ENCODE assay signal across 17 cellular contexts in the genomic region with DNA sequence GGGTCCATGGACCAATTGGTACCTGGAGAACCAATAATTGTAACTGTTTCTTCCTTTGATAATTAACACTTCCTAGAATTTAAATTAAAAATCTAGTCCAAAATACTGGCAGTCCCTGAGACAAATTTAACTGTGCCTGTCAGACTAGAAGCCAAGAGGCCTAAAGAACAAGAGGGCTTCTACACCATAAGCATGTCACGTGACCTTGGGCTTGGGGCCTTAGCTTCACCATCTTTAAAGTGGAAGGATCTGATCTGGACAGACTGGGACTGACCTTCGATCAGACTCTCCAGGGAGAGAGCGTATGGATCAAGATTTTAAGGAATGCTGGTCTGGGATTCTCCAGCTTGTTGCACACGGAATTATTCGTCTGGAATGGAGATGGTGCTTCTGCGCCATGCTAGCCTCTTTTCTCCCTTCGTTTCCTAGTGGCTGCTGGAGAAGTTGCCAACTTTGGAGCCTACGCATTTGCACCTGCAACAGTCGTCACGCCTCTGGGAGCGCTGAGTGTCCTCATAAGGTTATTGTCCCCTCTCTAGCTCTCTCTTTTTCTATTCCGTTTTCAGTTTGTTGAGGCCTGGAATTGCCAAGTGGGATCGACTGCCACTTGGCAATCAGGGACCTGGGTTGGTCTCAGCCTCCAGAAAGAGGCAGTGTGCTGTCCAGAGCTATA. TPM values are rescaled to one million over a fixed set of nuclear protein-coding genes. Genes with fewer than 3 reads are reported as not detected.
DNase-seq lines count a peak whose midpoint lies in the region; ATAC-seq, FAIRE-seq and TF ChIP-seq lines count a peak whose summit lies in the region.
"Had no signal": no experiment of that assay in that cellular context is flagged by ENCODE, and none has a peak within 500 bp of the region (broad histone marks: within the 10 kb centered on the region; RNA-seq: fewer than 3 reads in every experiment).

No MANE protein-coding gene starts in this region.

- FAIRE-seq in H1 (lab: Jason Lieb, UNC): no peak
- FAIRE-seq: GM19239 had no signal

- WGBS in H1 (ENCODE audit: extremely low coverage in 1 of 2, insufficient coverage in 1 of 2, insufficient read length in 1 of 2, insufficient replicate concordance in 2 of 2, low coverage in 1 of 2, low lambda C conversion rate in 2 of 2, missing lambda C conversion rate in 1 of 2), 2 experiments: 90% methylated on average over 12 of the region's 13 CpGs; no CpG with 5 or more reads in 1 of the 2 experiments

- H3K4me2 ChIP-seq in H1 (ENCODE audit: insufficient read depth in 1 of 2, low read depth in 2 of 2, low read length in 2 of 2): no peak overlapping the region
- H3K4me2 ChIP-seq: BLaER1 treated with 17β-estradiol and CSF1 and Interleukin-3, amounts not matched to agents 10 nM and 100 nM had no signal

- no peak overlapping the region for H3K4me3 ChIP-seq in H1 (ENCODE audit: extremely low read depth in 1 of 4, insufficient read depth in 2 of 4, low read depth in 3 of 4, low read length in 4 of 4)
- H3K4me3 ChIP-seq: BLaER1 treated with 17β-estradiol and CSF1 and Interleukin-3, amounts not matched to agents 10 nM and 100 nM had no signal

- no peak overlapping the region for H3K14ac ChIP-seq in H1 (ENCODE audit: insufficient read length)

- no peak overlapping the region for H4K5ac ChIP-seq in H1 (ENCODE audit: insufficient read length, low read depth, low read length)

- POLR2A ChIA-PET in H1 (lab: Charles Lee; ENCODE audit: partially characterized antibody): no interaction called here

- H4K20me1 ChIP-seq in H1 (replicated peaks in 1 of 2; ENCODE audit: control insufficient read depth in 1 of 2, insufficient read depth in 2 of 2, low read length in 2 of 2): peaks cover 0 to 2% of the 10 kb centered on the region in 2 experiments
- H4K20me1 ChIP-seq: BLaER1 treated with 17β-estradiol and CSF1 and Interleukin-3, amounts not matched to agents 10 nM and 100 nM had no signal

- no peak for TF ChIP-seq EP300 in H1 (IDR thresholded peaks at IDR 0.05; ENCODE audit: borderline replicate concordance in 1 of 2, low read depth in 2 of 2, low read length in 2 of 2)

- H3K9ac ChIP-seq in H1 (replicated peaks in 1 of 4; ENCODE audit: extremely low read depth in 1 of 4, low read depth in 3 of 4, low read length in 3 of 4): no peak overlapping the region
- H3K9ac ChIP-seq: BLaER1 treated with 17β-estradiol and CSF1 and Interleukin-3, amounts not matched to agents 10 nM and 100 nM had no signal

- no peak for TF ChIP-seq POLR2A in H1 (IDR thresholded peaks at IDR 0.05; ENCODE audit: control extremely low read depth in 1 of 2, low read depth in 2 of 2, low read length in 2 of 2)

- TF ChIP-seq RAD21 in H1 (IDR thresholded peaks at IDR 0.05 in 1 of 2, conservative IDR thresholded peaks at IDR 0.05 in 1 of 2; ENCODE audit: low read depth in 2 of 2, low read length in 2 of 2): no peak

- no peak overlapping the region for H3K27ac ChIP-seq in H1 (ENCODE audit: low read depth, low read length)
- H3K27ac ChIP-seq: BLaER1 treated with 17β-estradiol and CSF1 and Interleukin-3, amounts not matched to agents 10 nM and 100 nM had no signal

- H3K4ac ChIP-seq in H1 (replicated peaks; ENCODE audit: insufficient read length, low read depth, low read length): no peak overlapping the region

- peaks cover 0 to 2% (median 0%) of the 10 kb centered on the region in 4 experiments; a peak in 1 of 7 replicates for H3K4me1 ChIP-seq in H1 (replicated peaks in 1 of 4; ENCODE audit: control insufficient read depth in 3 of 4, insufficient read depth in 4 of 4, low read length in 3 of 4)

- no peak for ATAC-seq in left cardiac atrium
- ATAC-seq in GM21447 (IDR thresholded peaks at IDR 0.05; ENCODE audit: unreplicated experiment): no peak
- no peak for ATAC-seq in HG02571 (IDR thresholded peaks at IDR 0.05; ENCODE audit: unreplicated experiment)

- no peak overlapping the region for H3K18ac ChIP-seq in H1 (ENCODE audit: extremely low read depth, low read length)

- no peaks in the 10 kb centered on the region; a peak in 2 of 7 replicates for H3K27me3 ChIP-seq in H1 (replicated peaks in 1 of 4; ENCODE audit: control insufficient read depth in 3 of 4, extremely low read depth in 1 of 4, insufficient read depth in 3 of 4, low read length in 3 of 4)
- H3K27me3 ChIP-seq: BLaER1 treated with 17β-estradiol and CSF1 and Interleukin-3, amounts not matched to agents 10 nM and 100 nM had no signal

- H2AFZ ChIP-seq in H1 (ENCODE audit: low read length): peak overlapping the region; percentile 25; the same call in 1 of the 2 replicates

- H3K9me3 ChIP-seq in H1 (ENCODE audit: insufficient read depth in 2 of 2, low read depth in 1 of 2, low read length in 1 of 2): 0 out of 4 replicates have a peak, but pooled peaks cover 0 to 2% of the 10 kb centered on the region in 2 experiments
- H3K9me3 ChIP-seq: BLaER1 treated with 17β-estradiol and CSF1 and Interleukin-3, amounts not matched to agents 10 nM and 100 nM had no signal

- CTCF ChIA-PET in H1 (lab: Charles Lee; ENCODE audit: partially characterized antibody): interaction anchor here (0.6 to 8.5 kb wide), 14 partner anchors 9 to 1739 kb away, joined by 3 to 112 read pairs (median 6); a partner anchor contains a TSS

- no peak overlapping the region for H2BK15ac ChIP-seq in H1 (ENCODE audit: low read length)

- no peak overlapping the region; the same call in 1 of the 2 replicates for H4K8ac ChIP-seq in H1 (ENCODE audit: extremely low read depth, insufficient read depth, low read length)

- peak; percentile 38 for DNase-seq in cardiac septum (ENCODE audit: low spot score)
- no peak for DNase-seq in left cardiac atrium
- DNase-seq in NCI-H187 treated with DMSO at 0.1 percent for 48 hours (lab: John Stamatoyannopoulos, UW): peak; percentile 60
- no peak for DNase-seq in H1 (ENCODE audit: low read depth in 1 of 2, low spot score in 2 of 2)
- peak; percentile 8 for DNase-seq in superior temporal gyrus (ENCODE audit: extremely low spot score)
- DNase-seq in posterior cingulate gyrus: no peak
- DNase-seq: ACHN; Calu3; CD4-positive, alpha-beta T cell; DMS 273 treated with DMSO at 0.1 percent for 48 hours; GF-D8; H7 had no signal

- no peak overlapping the region for H2BK5ac ChIP-seq in H1 (ENCODE audit: low read depth, low read length)

- H3K56ac ChIP-seq in H1 (replicated peaks; ENCODE audit: insufficient read length, low read depth, low read length): no peak overlapping the region

- no peak overlapping the region for H2BK20ac ChIP-seq in H1 (ENCODE audit: low read length)

- intact Hi-C loops in cardiac septum (cut with DNase I): no loop called here
- intact Hi-C loops in left cardiac atrium (cut with DNase I): no loop called here
- intact Hi-C loops in posterior cingulate gyrus (cut with DNase I): no loop called here

- no peaks in the 10 kb centered on the region; the same call in 1 of the 2 replicates for H3K79me1 ChIP-seq in H1 (ENCODE audit: low read depth, low read length)

- H3K36me3 ChIP-seq in H1 (ENCODE audit: control insufficient read depth in 2 of 4, insufficient read depth in 4 of 4, low read length in 3 of 4): no peaks in the 10 kb centered on the region
- H3K36me3 ChIP-seq: BLaER1 treated with 17β-estradiol and CSF1 and Interleukin-3, amounts not matched to agents 10 nM and 100 nM had no signal

- H3K23ac ChIP-seq in H1 (ENCODE audit: insufficient read length): no peak overlapping the region

- H3K23me2 ChIP-seq in H1 (ENCODE audit: low read depth, low read length): no peaks in the 10 kb centered on the region

- H2BK12ac ChIP-seq in H1 (ENCODE audit: low read depth, low read length): no peak overlapping the region

- H3K79me2 ChIP-seq in H1 (ENCODE audit: control insufficient read depth in 1 of 2, insufficient read depth in 2 of 2, low read length in 2 of 2): no peaks in the 10 kb centered on the region

- no peak for TF ChIP-seq CTCF in H1 (IDR thresholded peaks at IDR 0.05; ENCODE audit: control extremely low read depth in 1 of 3, insufficient read depth in 1 of 3, low read depth in 1 of 3, low read length in 3 of 3)

- no peak overlapping the region for H4K91ac ChIP-seq in H1 (replicated peaks; ENCODE audit: insufficient read length, low read length)

- H2AK5ac ChIP-seq in H1 (ENCODE audit: low read depth, low read length): no peak overlapping the region

- no peak overlapping the region for H2BK120ac ChIP-seq in H1 (replicated peaks; ENCODE audit: low read depth, low read length)

TF ChIP-seq in H1, 55 proteins besides CTCF, POLR2A, EP300 and RAD21 (continues in another document):
- TF ChIP-seq SP2 (IDR thresholded peaks at IDR 0.05; ENCODE audit: low read length): no peak
- no peak for TF ChIP-seq RBBP5 (IDR thresholded peaks at IDR 0.05; ENCODE audit: borderline replicate concordance, low read depth, low read length)
- TF ChIP-seq BACH1 (IDR thresholded peaks at IDR 0.05; ENCODE audit: low read length): no peak
- no peak for TF ChIP-seq CREB1 (IDR thresholded peaks at IDR 0.05)
- no peak for TF ChIP-seq ZNF274 (IDR thresholded peaks at IDR 0.05; ENCODE audit: borderline replicate concordance, extremely low read depth, low read length)
- TF ChIP-seq PHF8 (conservative IDR thresholded peaks at IDR 0.05; ENCODE audit: low read depth, low read length): no peak
- no peak for TF ChIP-seq RXRA (IDR thresholded peaks at IDR 0.05; ENCODE audit: insufficient read depth, low read depth, low read length)
- no peak for TF ChIP-seq ASH2L (IDR thresholded peaks at IDR 0.05; ENCODE audit: low read length)
- no peak for TF ChIP-seq KDM5A (IDR thresholded peaks at IDR 0.05; ENCODE audit: low read length)
- no peak for TF ChIP-seq KDM4A (IDR thresholded peaks at IDR 0.05; ENCODE audit: low read depth, low read length, severe bottlenecking)
- TF ChIP-seq SIN3A (conservative IDR thresholded peaks at IDR 0.05 in 1 of 2, IDR thresholded peaks at IDR 0.05 in 1 of 2; ENCODE audit: low read depth in 1 of 2, low read length in 2 of 2): no peak
- no peak for TF ChIP-seq CTBP2 (IDR thresholded peaks at IDR 0.05; ENCODE audit: borderline replicate concordance, insufficient read depth, insufficient read length, low read length)
- TF ChIP-seq SRF (IDR thresholded peaks at IDR 0.05; ENCODE audit: low read depth, low read length): no peak
- no peak for TF ChIP-seq NANOG (IDR thresholded peaks at IDR 0.05; ENCODE audit: insufficient read depth, low read depth, low read length, poor library complexity, severe bottlenecking)

RNA-seq across cellular contexts. Expression of a gene that starts 8.4 kb away (rescaled TPM):
- 0.30 TPM for total RNA-seq in cardiac septum
- total RNA-seq in left cardiac atrium: 1 to 10 TPM in 1 of 2 donors, under 1 TPM in 1; 0.12 to 1.8 TPM
- 0.20 and 0.25 TPM in 2 replicates for total RNA-seq in H1 (2021; fragmentation: NEBNext Ultra II Directional; extraction: Animal tissue kit (Norgen Biotek cat#: 25700))
- 0.06 and 0.09 TPM in 2 replicates for polyA plus RNA-seq in H1 (2011; rRNA removed)
- 0.05 TPM for polyA plus RNA-seq in H1 (2011; cell fraction: cytosol; rRNA removed)
- 0.43 TPM for polyA plus RNA-seq in H1 (2011; cell fraction: nucleus; rRNA removed)
- 0.17 to 0.26 TPM (median 0.21 TPM) in 4 replicates for polyA plus RNA-seq in H1 (2012, experiment 1 of 2)
- polyA plus RNA-seq in H1 (2012, experiment 2 of 2): 0.12 TPM
- polyA plus RNA-seq in H1 (2013, experiment 1 of 2): 0.16 TPM
- 0.31 TPM for polyA plus RNA-seq in H1 (2013, experiment 2 of 2)
- polyA minus RNA-seq in H1 (2011; rRNA and poly(A)+ RNA removed): 0.28 and 0.34 TPM in 2 replicates
- polyA minus RNA-seq in H1 (2011; cell fraction: cytosol; rRNA and poly(A)+ RNA removed): not detected
- not detected for polyA minus RNA-seq in H1 (2011; cell fraction: nucleus; rRNA and poly(A)+ RNA removed)
- total RNA-seq: H7, HT1080 had no signal

Comparison
In these comparisons a context has a peak if more than half of its experiments do, and no peak if none do; other contexts are left out.
1. DNase-seq: peak in cardiac septum (single experiment), NCI-H187 treated with DMSO at 0.1 percent for 48 hours (single experiment) and superior temporal gyrus (single experiment); none in left cardiac atrium (single experiment), H1 (0 of 2) and posterior cingulate gyrus (0 of 10).